In genomic region chr17:7351665-7352558, GRCh38 we compare ENCODE assay signal across 8 cellular contexts. TPM values are rescaled to one million over a fixed set of nuclear protein-coding genes. Genes with fewer than 3 reads are reported as not detected.
DNase-seq lines count a peak whose midpoint lies in the region; ATAC-seq and TF ChIP-seq lines count a peak whose summit lies in the region.

Gene KCTD11 (plus strand): TSS chr17:7352162.

- H3K4me3 ChIP-seq in epithelial cell of proximal tubule (ENCODE audit: low read depth, low read length): peak within 1 kb of the TSS; percentile 80

- peak; percentile 56 for ATAC-seq in HG03045 (IDR thresholded peaks at IDR 0.05; ENCODE audit: unreplicated experiment)

- DNase-seq in SIG-M5 treated with dmso at 0.1 percent for 504 hours (lab: John Stamatoyannopoulos, UW; ENCODE audit: unreplicated experiment) (peak; percentile 76), SIG-M5 (lab: John Stamatoyannopoulos, UW) (no peak), NOMO-1 treated with DMSO at 0.1 percent for 48 hours (lab: John Stamatoyannopoulos, UW; ENCODE audit: unreplicated experiment) (peak; percentile 12), activated T-cell treated with anti-CD3 and anti-CD28 coated beads for 48 hours (ENCODE audit: low read depth) (peak; percentile 77), epithelial cell of proximal tubule (ENCODE audit: low read depth) (no peak), mucosa of gallbladder (ENCODE audit: low spot score) (peak; percentile 91)
- DNase-seq in stimulated activated CD8-positive, alpha-beta memory T cell treated with anti-CD3 and anti-CD28 coated beads, Interleukin-7, amount 100 ng/mL, for 4 hours (ENCODE audit: low read depth in 2 of 2): peak; percentile 28 to 78

- TF ChIP-seq CTCF in epithelial cell of proximal tubule (conservative IDR thresholded peaks at IDR 0.05; ENCODE audit: low read depth, low read length): peak; percentile 56

RNA-seq across cellular contexts. Expression of gene KCTD11, which starts in this region (rescaled TPM):
- total RNA-seq in epithelial cell of proximal tubule (9.8 and 12.3 TPM in 2 replicates), mucosa of gallbladder (15.3 TPM)

Comparison
In these comparisons a context has a peak if more than half of its experiments do, and no peak if none do; other contexts are left out.
1. DNase-seq: peak in SIG-M5 treated with dmso at 0.1 percent for 504 hours (single experiment), NOMO-1 treated with DMSO at 0.1 percent for 48 hours (single experiment), activated T-cell treated with anti-CD3 and anti-CD28 coated beads for 48 hours (single experiment), mucosa of gallbladder (single experiment) and stimulated activated CD8-positive, alpha-beta memory T cell treated with anti-CD3 and anti-CD28 coated beads, Interleukin-7, amount 100 ng/mL, for 4 hours (2 of 2); none in SIG-M5 (single experiment) and epithelial cell of proximal tubule (single experiment).